1 cellular context compared by ENCODE assay signal in the genomic region with DNA sequence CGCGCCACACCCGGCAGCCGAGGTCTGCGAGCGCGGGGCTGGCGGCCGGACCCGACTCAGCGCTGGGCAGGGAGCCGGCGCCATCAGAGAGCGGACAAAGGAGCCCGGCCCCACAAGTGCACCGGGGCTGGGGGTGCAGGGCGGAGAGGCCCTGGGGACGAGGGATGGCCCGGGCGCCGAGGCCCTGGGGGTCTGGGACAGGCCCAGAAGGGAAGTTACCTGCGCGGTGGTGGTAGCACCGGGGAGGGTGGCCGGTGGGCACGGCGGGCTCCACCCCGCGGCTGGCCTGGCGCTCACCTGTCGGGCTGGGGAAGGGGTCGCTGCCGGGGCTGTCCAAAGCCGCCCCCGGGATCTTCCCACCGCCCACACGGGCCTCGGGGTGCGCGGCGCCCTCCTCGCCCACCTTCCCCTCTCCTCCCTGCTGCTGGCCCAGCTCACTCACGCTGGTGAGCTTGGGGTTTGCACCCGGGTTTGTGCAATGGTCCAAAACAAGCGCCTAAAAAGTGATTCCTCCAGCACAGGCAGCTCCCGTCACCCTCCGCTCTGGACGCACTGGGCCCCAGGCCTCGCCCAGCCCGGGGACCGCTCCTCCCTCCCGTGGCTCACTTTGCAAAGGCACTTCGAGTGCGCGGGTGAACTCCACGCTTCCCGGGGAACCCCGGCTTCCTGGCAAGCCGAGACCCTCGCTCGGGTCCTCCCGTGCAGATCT.
TF ChIP-seq lines count a peak whose summit lies in the region.

CTPS2 (minus strand) TSS at position 554 of the 709 bp plus-strand sequence. CDS start 9,767 bp downstream, outside the sequence.

TF ChIP-seq in neural cell, 6 proteins besides CTCF, POLR2A, EP300 and RAD21 (continued from another document):
- TF ChIP-seq, protein P1, sequence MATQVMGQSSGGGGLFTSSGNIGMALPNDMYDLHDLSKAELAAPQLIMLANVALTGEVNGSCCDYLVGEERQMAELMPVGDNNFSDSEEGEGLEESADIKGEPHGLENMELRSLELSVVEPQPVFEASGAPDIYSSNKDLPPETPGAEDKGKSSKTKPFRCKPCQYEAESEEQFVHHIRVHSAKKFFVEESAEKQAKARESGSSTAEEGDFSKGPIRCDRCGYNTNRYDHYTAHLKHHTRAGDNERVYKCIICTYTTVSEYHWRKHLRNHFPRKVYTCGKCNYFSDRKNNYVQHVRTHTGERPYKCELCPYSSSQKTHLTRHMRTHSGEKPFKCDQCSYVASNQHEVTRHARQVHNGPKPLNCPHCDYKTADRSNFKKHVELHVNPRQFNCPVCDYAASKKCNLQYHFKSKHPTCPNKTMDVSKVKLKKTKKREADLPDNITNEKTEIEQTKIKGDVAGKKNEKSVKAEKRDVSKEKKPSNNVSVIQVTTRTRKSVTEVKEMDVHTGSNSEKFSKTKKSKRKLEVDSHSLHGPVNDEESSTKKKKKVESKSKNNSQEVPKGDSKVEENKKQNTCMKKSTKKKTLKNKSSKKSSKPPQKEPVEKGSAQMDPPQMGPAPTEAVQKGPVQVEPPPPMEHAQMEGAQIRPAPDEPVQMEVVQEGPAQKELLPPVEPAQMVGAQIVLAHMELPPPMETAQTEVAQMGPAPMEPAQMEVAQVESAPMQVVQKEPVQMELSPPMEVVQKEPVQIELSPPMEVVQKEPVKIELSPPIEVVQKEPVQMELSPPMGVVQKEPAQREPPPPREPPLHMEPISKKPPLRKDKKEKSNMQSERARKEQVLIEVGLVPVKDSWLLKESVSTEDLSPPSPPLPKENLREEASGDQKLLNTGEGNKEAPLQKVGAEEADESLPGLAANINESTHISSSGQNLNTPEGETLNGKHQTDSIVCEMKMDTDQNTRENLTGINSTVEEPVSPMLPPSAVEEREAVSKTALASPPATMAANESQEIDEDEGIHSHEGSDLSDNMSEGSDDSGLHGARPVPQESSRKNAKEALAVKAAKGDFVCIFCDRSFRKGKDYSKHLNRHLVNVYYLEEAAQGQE (IDR thresholded peaks at IDR 0.05; ENCODE audit: borderline replicate concordance) = no peak
- TF ChIP-seq MXI1 (conservative IDR thresholded peaks at IDR 0.05; ENCODE audit: poor library complexity, severe bottlenecking) (no peak), EZH2 (IDR thresholded peaks at IDR 0.05; ENCODE audit: borderline replicate concordance, insufficient read depth, low read length, poor library complexity, severe bottlenecking) (no peak), TAF1 (IDR thresholded peaks at IDR 0.05; ENCODE audit: low read depth) (no peak), POLR2AphosphoS5 (IDR thresholded peaks at IDR 0.05) (no peak)
